In genomic region chr7:28903779-28904538, GRCh38 we compare ENCODE assay signal across 13 cellular contexts. TPM values are rescaled to one million over a fixed set of nuclear protein-coding genes. Genes with fewer than 3 reads are reported as not detected.
DNase-seq lines count a peak whose midpoint lies in the region; ATAC-seq, FAIRE-seq and TF ChIP-seq lines count a peak whose summit lies in the region.
"Had no signal": no experiment of that assay in that cellular context is flagged by ENCODE, and none has a peak within 500 bp of the region (broad histone marks: within the 10 kb centered on the region; RNA-seq: fewer than 3 reads in every experiment).

No MANE protein-coding gene starts in this region.

- intact Hi-C loops in HepG2 (cut with micrococcal nuclease; ENCODE audit: unreplicated experiment), result no loop called here
- intact Hi-C loops in stomach (cut with DNase I; ENCODE audit: low total_unique reads), result no loop called here

- H3K4me3 Mint-ChIP-seq in astrocyte (ENCODE audit: unreplicated experiment), result no peak overlapping the region
- H3K4me3 Mint-ChIP-seq: activated CD4-positive, alpha-beta memory T cell treated with anti-CD3 and anti-CD28 coated beads for 36 hours; activated naive CD8-positive, alpha-beta T cell had no signal

- H3K79me2 ChIP-seq in astrocyte (ENCODE audit: insufficient read depth, low read length) (no peaks in the 10 kb centered on the region), HepG2 (ENCODE audit: insufficient read depth, low read length) (no peaks in the 10 kb centered on the region)

- peaks cover 2% of the 10 kb centered on the region for H3K27me3 Mint-ChIP-seq in astrocyte (ENCODE audit: low read depth, unreplicated experiment)

- H3K27ac ChIP-seq in astrocyte (ENCODE audit: low read depth, low read length), result no peak overlapping the region
- no peak overlapping the region for H3K27ac ChIP-seq in HepG2 (ENCODE audit: extremely low read length, insufficient read depth, low read length)
- peak overlapping the region in 1 of 5 donors; percentile 26 for H3K27ac ChIP-seq in stomach

- TF ChIP-seq CTCF in astrocyte (IDR thresholded peaks at IDR 0.05; ENCODE audit: insufficient read depth, low read depth, low read length) (no peak), HepG2 (CRISPR knock-in tag; IDR thresholded peaks at IDR 0.05) (no peak), stomach (IDR thresholded peaks at IDR 0.05) (no peak)

- TF ChIP-seq POLR2A in HepG2 (IDR thresholded peaks at IDR 0.05; ENCODE audit: insufficient read depth in 1 of 2, low read depth in 2 of 2, low read length in 2 of 2) (no peak), stomach (IDR thresholded peaks at IDR 0.05) (no peak)

- H3K4me1 ChIP-seq in astrocyte (ENCODE audit: insufficient read depth, low read length) (no peaks in the 10 kb centered on the region), HepG2 (ENCODE audit: insufficient read depth, low read length) (peaks cover 6% of the 10 kb centered on the region; the same call in 1 of the 2 replicates), stomach (peaks cover 0 to 13% (median 2%) of the 10 kb centered on the region in 4 donors)

- H3K4me1 Mint-ChIP-seq in astrocyte (ENCODE audit: low read depth, unreplicated experiment), result no peaks in the 10 kb centered on the region

- BruUV-seq in HepG2 (replicated peaks; lab: Mats Ljungman, UMichigan), result no TSS peak

- ATAC-seq in HepG2 (no peak), HG03025 (IDR thresholded peaks at IDR 0.05; ENCODE audit: low FRiP score, unreplicated experiment) (no peak)

- DNase-seq in MG63, result no peak
- DNase-seq in astrocyte (ENCODE audit: low read depth), result no peak
- DNase-seq in HepG2 (ENCODE audit: low spot score), result no peak
- DNase-seq in stomach, result no peak
- DNase-seq in cerebellum (ENCODE audit: low spot score), result no peak
- no peak for DNase-seq in stimulated activated CD4-positive, alpha-beta T cell treated with anti-CD3 and anti-CD28 coated beads, Interleukin-1b, Interleukin-23, amount 100 ng/mL, for 48 hours
- no peak for DNase-seq in cerebellar nuclear complex (lab: John Stamatoyannopoulos, UW)
- DNase-seq: activated CD4-positive, alpha-beta memory T cell treated with anti-CD3 and anti-CD28 coated beads for 36 hours; NCI-H524 treated with DMSO at 0.1 percent for 48 hours; stimulated activated CD8-positive, alpha-beta memory T cell treated with anti-CD3 and anti-CD28 coated beads, Interleukin-4, amount 100 ng/mL, for 48 hours had no signal

- no peak overlapping the region for H3K9ac ChIP-seq in astrocyte (ENCODE audit: low read length)
- H3K9ac ChIP-seq in HepG2 (ENCODE audit: insufficient read depth, low read depth, low read length), result no peak overlapping the region

- H3K36me3 ChIP-seq in MG63 (no peaks in the 10 kb centered on the region), astrocyte (ENCODE audit: insufficient read depth, low read length) (no peaks in the 10 kb centered on the region), HepG2 (replicated peaks in 1 of 2; ENCODE audit: control insufficient read depth in 1 of 2, insufficient read depth in 2 of 2, low read length in 2 of 2) (no peaks in the 10 kb centered on the region), stomach (no peaks in the 10 kb centered on the region)

- CTCF ChIA-PET in HepG2 (lab: Yijun Ruan, JAX; ENCODE audit: low intra/inter-chr PET ratio, low total read pairs), result no interaction called here

- no peak for TF ChIP-seq RAD21 in HepG2 (CRISPR knock-in tag; IDR thresholded peaks at IDR 0.05)

- H3K9me3 ChIP-seq in MG63, result no peaks in the 10 kb centered on the region
- H3K9me3 ChIP-seq in astrocyte (ENCODE audit: insufficient read depth, low read depth, low read length), result no peaks in the 10 kb centered on the region
- no peaks in the 10 kb centered on the region for H3K9me3 ChIP-seq in HepG2 (ENCODE audit: low read length)
- no peaks in the 10 kb centered on the region for H3K9me3 ChIP-seq in stomach

- in situ Hi-C loops in HepG2 (cut with HindIII; ENCODE audit: extremely low pct_ligation_motif_present, low pct_unique_long_range_greater_than_20kb), result no loop called here

- H3K36me3 Mint-ChIP-seq in astrocyte (ENCODE audit: low read depth, unreplicated experiment), result no peaks in the 10 kb centered on the region
- H3K36me3 Mint-ChIP-seq: activated CD4-positive, alpha-beta memory T cell treated with anti-CD3 and anti-CD28 coated beads for 36 hours; activated naive CD8-positive, alpha-beta T cell had no signal

- no peaks in the 10 kb centered on the region for H3K9me3 Mint-ChIP-seq in astrocyte (ENCODE audit: unreplicated experiment)
- H3K9me3 Mint-ChIP-seq: activated CD4-positive, alpha-beta memory T cell treated with anti-CD3 and anti-CD28 coated beads for 36 hours had no signal

- H2AFZ ChIP-seq in astrocyte (ENCODE audit: low read depth, low read length) (peak overlapping the region; percentile 51), HepG2 (ENCODE audit: low read length) (no peak overlapping the region)

- no peak for FAIRE-seq in astrocyte (lab: Jason Lieb, UNC)
- no peak for FAIRE-seq in HepG2 (lab: Jason Lieb, UNC)
- FAIRE-seq: endothelial cell of umbilical vein had no signal

- TF ChIP-seq EP300 in HepG2 (IDR thresholded peaks at IDR 0.05; ENCODE audit: low read depth in 2 of 2, low read length in 2 of 2), result no peak
- no peak for TF ChIP-seq EP300 in HepG2 (CRISPR knock-in tag; IDR thresholded peaks at IDR 0.05; ENCODE audit: borderline replicate concordance)
- no peak for TF ChIP-seq EP300 in stomach (IDR thresholded peaks at IDR 0.05)

- H4K20me1 ChIP-seq in astrocyte (ENCODE audit: insufficient read depth, low read length) (no peaks in the 10 kb centered on the region), HepG2 (ENCODE audit: insufficient read depth, low read length) (no peaks in the 10 kb centered on the region)

- H3K4me3 ChIP-seq in MG63 (peak overlapping the region; percentile 34), astrocyte (ENCODE audit: insufficient read depth, low read depth, low read length) (peak overlapping the region; percentile 21), HepG2 (replicated peaks in 1 of 3; ENCODE audit: insufficient read depth in 1 of 3, low read depth in 2 of 3, low read length in 3 of 3) (no peak overlapping the region), stomach (peak overlapping the region; percentile 9 to 26 (median 12))

- WGBS in HepG2 (ENCODE audit: low lambda C conversion rate), result 20% methylated on average over 3 of the region's 3 CpGs
- WGBS in stomach, 5 donors, result 45 to 52% (median 51%) methylated on average over 3 of the region's 3 CpGs

- peak overlapping the region; percentile 77 for H3K4me2 ChIP-seq in astrocyte (ENCODE audit: low read length)
- H3K4me2 ChIP-seq in HepG2 (ENCODE audit: low read depth, low read length), result peak overlapping the region; percentile 30; the same call in 1 of the 2 replicates

- POLR2A ChIA-PET in HepG2 (lab: Yijun Ruan, JAX), result no interaction called here

- no peaks in the 10 kb centered on the region for H3K27me3 ChIP-seq in MG63
- H3K27me3 ChIP-seq in astrocyte (ENCODE audit: insufficient read depth, low read length), result no peaks in the 10 kb centered on the region
- peaks cover 0 to 4% of the 10 kb centered on the region in 2 experiments; a peak in 1 of 5 replicates for H3K27me3 ChIP-seq in HepG2 (ENCODE audit: control insufficient read depth in 1 of 2, insufficient read depth in 2 of 2, low read length in 2 of 2)
- H3K27me3 ChIP-seq in stomach, result no peaks in the 10 kb centered on the region

- H3K27ac Mint-ChIP-seq in astrocyte (ENCODE audit: unreplicated experiment), result no peak overlapping the region
- H3K27ac Mint-ChIP-seq: activated CD4-positive, alpha-beta memory T cell treated with anti-CD3 and anti-CD28 coated beads for 36 hours; activated naive CD8-positive, alpha-beta T cell had no signal

TF ChIP-seq in HepG2, 621 proteins besides CTCF, POLR2A, EP300 and RAD21:
- TF ChIP-seq CBX2 (IDR thresholded peaks at IDR 0.05; ENCODE audit: low read depth, low read length) (peak; percentile 55; the same call in 1 of the 2 replicates), CBX2 (CRISPR knock-in tag; IDR thresholded peaks at IDR 0.05; ENCODE audit: low read depth) (no peak), ZFP1 (CRISPR knock-in tag; IDR thresholded peaks at IDR 0.05) (no peak)

RNA-seq across cellular contexts. Expression of gene TRIL, which starts 54.2 kb away (rescaled TPM):
- total RNA-seq in MG63 (2014; rRNA removed; shearing (Covaris generic); ENCODE audit: low replicate concordance), result 0.03 TPM in 1 of 2 replicates, not detected in the other
- total RNA-seq in astrocyte, result 0.45 and 0.72 TPM in 2 replicates
- 0.40 and 0.45 TPM in 2 replicates for total RNA-seq in HepG2 (2016; rRNA removed; fragmentation: Illumina TruSeq; extraction: Trizol)
- 0.09 and 0.10 TPM in 2 replicates for total RNA-seq in HepG2 (2016; cell fraction: cytosol; rRNA removed; fragmentation: Illumina TruSeq; extraction: Trizol; ENCODE audit: low read depth)
- total RNA-seq in HepG2 (2016; cell fraction: insoluble cytoplasmic fraction; rRNA removed; fragmentation: Illumina TruSeq; extraction: Trizol), result 0.46 and 0.52 TPM in 2 replicates
- total RNA-seq in HepG2 (2016; cell fraction: membrane; rRNA removed; fragmentation: Illumina TruSeq; extraction: Trizol), result 0.38 and 0.49 TPM in 2 replicates
- total RNA-seq in HepG2 (2016; cell fraction: nucleus; rRNA removed; fragmentation: Illumina TruSeq; extraction: Trizol), result 0.50 and 0.81 TPM in 2 replicates
- 0.18 and 0.26 TPM in 2 replicates for polyA plus RNA-seq in HepG2 (2011; rRNA removed)
- polyA plus RNA-seq in HepG2 (2011; cell fraction: cytosol; rRNA removed), result 0.21 and 0.23 TPM in 2 replicates
- 0.16 and 0.19 TPM in 2 replicates for polyA plus RNA-seq in HepG2 (2011; cell fraction: nucleus; rRNA removed)
- polyA plus RNA-seq in HepG2 (2012), result 0.17 and 0.28 TPM in 2 replicates
- 0.12 TPM in 2 replicates for polyA plus RNA-seq in HepG2 (2016; cell fraction: cytosol; fragmentation: Illumina TruSeq; extraction: Trizol; ENCODE audit: low read depth)
- polyA plus RNA-seq in HepG2 (2016; cell fraction: insoluble cytoplasmic fraction; fragmentation: Illumina TruSeq; extraction: Trizol; ENCODE audit: low read depth), result 0.41 and 0.48 TPM in 2 replicates
- 0.23 and 0.24 TPM in 2 replicates for polyA plus RNA-seq in HepG2 (2016; cell fraction: membrane; fragmentation: Illumina TruSeq; extraction: Trizol; ENCODE audit: low read depth)
- polyA plus RNA-seq in HepG2 (2016; cell fraction: nucleus; fragmentation: Illumina TruSeq; extraction: Trizol; ENCODE audit: insufficient read depth, low read depth), result 0.51 and 0.52 TPM in 2 replicates
- 0.48 TPM in 1 of 2 replicates, not detected in the other for polyA minus RNA-seq in HepG2 (2011; rRNA and poly(A)+ RNA removed; ENCODE audit: low replicate concordance)
- 0.30 TPM in 1 of 2 replicates, not detected in the other for polyA minus RNA-seq in HepG2 (2011; cell fraction: cytosol; rRNA and poly(A)+ RNA removed)
- polyA minus RNA-seq in HepG2 (2011; cell fraction: nucleus; rRNA and poly(A)+ RNA removed), result 0.90 and 1.2 TPM in 2 replicates
- 10 to 100 TPM in 1 of 5 donors, 1 to 10 TPM in 3, not detected in 1; 1.3 to 26.1 (median 5.6) TPM for total RNA-seq in stomach
- 1 to 10 TPM in 2 of 3 donors, under 1 TPM in 1; 0.92 to 1.3 (median 1.1) TPM for polyA plus RNA-seq in stomach
- total RNA-seq in cerebellum, result 24.3 TPM
- total RNA-seq: activated CD4-positive, alpha-beta memory T cell treated with anti-CD3 and anti-CD28 coated beads for 36 hours had no signal

Comparison
In these comparisons a context has a peak if more than half of its experiments do, and no peak if none do; other contexts are left out.
1. H3K4me3 ChIP-seq: peak in MG63 (single experiment), astrocyte (single experiment) and stomach (4 of 4); none in HepG2 (0 of 3).